Comparison of ENCODE assay signal across 12 cellular contexts in the genomic region with DNA sequence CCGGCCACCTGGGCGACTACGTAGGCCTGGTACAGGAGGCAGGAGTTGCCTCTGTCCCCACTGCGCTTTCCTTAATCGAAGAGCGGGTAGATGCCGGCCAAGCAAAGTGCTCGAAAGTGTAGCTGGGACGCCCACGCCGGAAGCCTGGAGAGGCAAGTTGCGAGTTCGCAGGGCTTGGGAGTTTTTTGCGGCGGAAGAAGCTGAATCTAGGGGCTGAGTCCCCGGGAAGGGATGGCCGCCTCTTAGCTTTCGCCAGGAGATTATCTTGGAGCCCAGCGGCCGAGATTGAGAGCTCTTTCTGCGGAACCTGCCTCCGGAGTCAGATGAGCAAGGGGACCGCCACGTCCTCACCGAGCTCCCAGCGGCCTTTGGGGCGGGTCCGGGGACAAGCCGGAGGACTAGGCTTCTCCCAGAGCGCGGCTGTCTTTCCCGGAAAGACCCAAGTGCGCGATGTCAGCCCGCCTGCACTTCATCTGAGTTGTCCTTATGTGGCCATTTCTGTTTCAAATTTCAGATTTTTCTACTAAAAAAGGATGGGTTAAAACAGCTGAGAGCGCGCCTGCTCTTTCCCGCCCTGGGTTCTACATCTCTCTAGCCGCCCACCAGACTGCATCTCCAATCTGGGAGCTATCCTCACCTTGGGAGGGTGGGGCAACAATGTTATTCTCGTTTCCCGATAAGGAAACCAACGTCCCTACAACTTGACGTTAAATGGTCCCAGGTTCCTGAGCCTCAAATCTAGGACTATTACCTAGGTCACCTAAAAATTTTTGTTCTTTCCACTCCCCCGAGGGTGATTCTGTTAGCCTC. TPM values are rescaled to one million over a fixed set of nuclear protein-coding genes. Genes with fewer than 3 reads are reported as not detected.
DNase-seq lines count a peak whose midpoint lies in the region; ATAC-seq and TF ChIP-seq lines count a peak whose summit lies in the region.
"Had no signal": no experiment of that assay in that cellular context is flagged by ENCODE, and none has a peak within 500 bp of the region (broad histone marks: within the 10 kb centered on the region; RNA-seq: fewer than 3 reads in every experiment).

No MANE protein-coding gene starts in this region.

- no peaks in the 10 kb centered on the region for H4K20me1 ChIP-seq in hepatocyte (ENCODE audit: insufficient read depth, poor library complexity, severe bottlenecking)

- peak overlapping the region; percentile 80 for H3K4me2 ChIP-seq in hepatocyte

- TF ChIP-seq EP300 in sigmoid colon (IDR thresholded peaks at IDR 0.05) = no peak
- no peak for TF ChIP-seq EP300 in transverse colon (IDR thresholded peaks at IDR 0.05; ENCODE audit: low read depth)

- no peak for TF ChIP-seq CTCF in hepatocyte (IDR thresholded peaks at IDR 0.05; ENCODE audit: poor library complexity)
- no peak for TF ChIP-seq CTCF in sigmoid colon (IDR thresholded peaks at IDR 0.05)
- no peak for TF ChIP-seq CTCF in transverse colon (IDR thresholded peaks at IDR 0.05)

- H2AFZ ChIP-seq in hepatocyte = peak overlapping the region; percentile 51

- H3K36me3 ChIP-seq in adipocyte (ENCODE audit: control insufficient read depth, insufficient read depth, low read length, severe bottlenecking) = no peaks in the 10 kb centered on the region
- no peaks in the 10 kb centered on the region for H3K36me3 ChIP-seq in hepatocyte (replicated peaks; ENCODE audit: insufficient read depth, low read depth)
- H3K36me3 ChIP-seq in sigmoid colon = no peaks in the 10 kb centered on the region
- H3K36me3 ChIP-seq in transverse colon = no peaks in the 10 kb centered on the region
- H3K36me3 ChIP-seq: uterus had no signal

- WGBS in hepatocyte (ENCODE audit: low lambda C conversion rate, missing lambda C conversion rate) = 12% methylated on average over 44 of the region's 44 CpGs
- 5 to 8% methylated on average over 44 of the region's 44 CpGs for WGBS in sigmoid colon, 2 donors
- WGBS in transverse colon (ENCODE audit: low coverage in 1 of 2), 2 donors = 20% methylated on average over 44 of the region's 44 CpGs; no CpG with 5 or more reads in 1 of the 2 donors

- H3K9me3 ChIP-seq in adipocyte (ENCODE audit: control insufficient read depth, low read length) (no peaks in the 10 kb centered on the region), hepatocyte (ENCODE audit: low read depth) (no peaks in the 10 kb centered on the region), sigmoid colon (no peaks in the 10 kb centered on the region), transverse colon (no peaks in the 10 kb centered on the region)
- H3K9me3 ChIP-seq: uterus had no signal

- H3K9ac ChIP-seq in adipocyte (ENCODE audit: low read length) = peak overlapping the region; percentile 62

- TF ChIP-seq POLR2A in sigmoid colon (IDR thresholded peaks at IDR 0.05) (no peak), transverse colon (IDR thresholded peaks at IDR 0.05) (no peak)

- H3K27ac ChIP-seq in hepatocyte = no peak overlapping the region
- no peak overlapping the region for H3K27ac ChIP-seq in sigmoid colon
- H3K27ac ChIP-seq in transverse colon = no peak overlapping the region
- H3K27ac ChIP-seq: uterus had no signal

- H3K9me2 ChIP-seq in hepatocyte (replicated peaks; ENCODE audit: insufficient read depth) = no peaks in the 10 kb centered on the region

- no peaks in the 10 kb centered on the region for H3K79me2 ChIP-seq in hepatocyte

- in situ Hi-C loops in transverse colon (cut with MboI; ENCODE audit: low pct_ligation_motif_present in 1 of 4, low pct_unique_long_range_greater_than_20kb in 1 of 4, low sequenced_read_pairs in 3 of 4) = loop anchor here in 2 of 4 donors (25.0 kb wide), 1 partner anchor 838 kb away; no protein-coding TSS in a partner anchor

- peaks cover 20% of the 10 kb centered on the region for H3K27me3 ChIP-seq in adipocyte (replicated peaks; ENCODE audit: control insufficient read depth, insufficient read depth, low read length)
- H3K27me3 ChIP-seq in hepatocyte = peaks cover 91% of the 10 kb centered on the region
- peaks cover 68 to 100% (median 88%) of the 10 kb centered on the region in 3 donors for H3K27me3 ChIP-seq in sigmoid colon
- peaks cover 100% of the 10 kb centered on the region for H3K27me3 ChIP-seq in transverse colon

- DNase-seq in adipocyte (ENCODE audit: low read depth) = no peak
- no peak for DNase-seq in hepatocyte (ENCODE audit: low spot score)
- DNase-seq in sigmoid colon = peak; percentile 59
- DNase-seq in activated CD4-positive, alpha-beta T cell treated with anti-CD3 and anti-CD28 coated beads for 1 hour = no peak
- DNase-seq in transverse colon = no peak
- DNase-seq in nucleus accumbens (lab: John Stamatoyannopoulos, UW) = no peak
- DNase-seq: activated CD4-positive, alpha-beta T cell treated with anti-CD3 and anti-CD28 coated beads, Interleukin-2, amount 50 U/mL, for 48 hours; OCI-M1; uterus had no signal

- peak overlapping the region; percentile 70 for H3K4me3 ChIP-seq in adipocyte (ENCODE audit: low read length)
- H3K4me3 ChIP-seq in hepatocyte = no peak overlapping the region
- H3K4me3 ChIP-seq in sigmoid colon = peak overlapping the region in 2 of 4 donors; percentile 4 to 8
- H3K4me3 ChIP-seq in transverse colon = peak overlapping the region in 1 of 4 donors; percentile 15
- H3K4me3 ChIP-seq: uterus had no signal

- H3K4me1 ChIP-seq in adipocyte (ENCODE audit: control insufficient read depth, insufficient read depth, low read length) (peaks cover 19% of the 10 kb centered on the region), hepatocyte (ENCODE audit: insufficient read depth) (peaks cover 12% of the 10 kb centered on the region), sigmoid colon (peaks cover 0 to 17% (median 12%) of the 10 kb centered on the region in 4 donors), transverse colon (peaks cover 0 to 21% (median 16%) of the 10 kb centered on the region in 4 donors)
- H3K4me1 ChIP-seq: uterus had no signal

- intact Hi-C loops in sigmoid colon (cut with DNase I) = loop anchor here (2.0 kb wide), 1 partner anchor 18 kb away; no protein-coding TSS in a partner anchor
- intact Hi-C loops in transverse colon (cut with DNase I; ENCODE audit: low total_unique reads) = loop anchor here (10.0 kb wide), 1 partner anchor 846 kb away; no protein-coding TSS in a partner anchor

- ATAC-seq in GM18909 (IDR thresholded peaks at IDR 0.05; ENCODE audit: poor library complexity, unreplicated experiment) (peak; percentile 35), GM19463 (IDR thresholded peaks at IDR 0.05; ENCODE audit: unreplicated experiment) (no peak)

RNA-seq across cellular contexts. Expression of a gene that starts 12.4 kb away (rescaled TPM):
- 3.8 and 5.1 TPM in 2 replicates for total RNA-seq in hepatocyte
- polyA plus RNA-seq in hepatocyte = 1.6 and 1.9 TPM in 2 replicates
- under 1 TPM in 3 of 4 donors, not detected in 1; under 0.01 to 0.28 (median 0.16) TPM for total RNA-seq in sigmoid colon
- under 1 TPM in 2 of 3 donors, not detected in 1; under 0.01 to 0.03 TPM for polyA plus RNA-seq in sigmoid colon
- total RNA-seq in transverse colon = under 1 TPM in 2 of 4 donors, not detected in 2; 0.14 to 0.32 TPM
- total RNA-seq: bronchial epithelial cell had no signal
